9 cellular contexts compared by ENCODE assay signal in the genomic region with DNA sequence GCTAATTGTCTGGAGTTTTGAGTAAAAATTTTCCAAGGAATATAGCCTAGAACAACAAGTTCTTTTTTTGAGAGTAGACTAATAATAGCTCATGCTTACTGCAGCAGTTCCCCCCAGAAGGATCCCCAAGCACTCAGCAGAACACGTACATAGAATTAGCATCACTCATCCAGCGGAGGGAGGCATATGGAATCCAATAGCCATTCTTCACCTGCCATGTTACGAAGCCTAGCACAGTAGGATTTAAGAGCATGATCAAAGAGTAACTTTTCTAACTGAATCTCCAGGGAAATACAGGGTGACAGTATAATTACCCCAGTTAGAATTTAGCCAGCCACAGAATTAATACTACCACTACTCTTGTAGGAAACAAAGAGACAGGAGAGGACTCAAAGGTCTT.
"Had no signal": no experiment of that assay in that cellular context is flagged by ENCODE, and none has a peak within 500 bp of the region (broad histone marks: within the 10 kb centered on the region; RNA-seq: fewer than 3 reads in every experiment).

No MANE protein-coding gene starts in this region.

- ATAC-seq: GM23338, HCT116 had no signal

- H3K4me2 ChIP-seq: GM23338 had no signal

- H3K9me3 ChIP-seq: HAP-1 had no signal

- H3K36me3 ChIP-seq: HAP-1 had no signal

- H3K9ac ChIP-seq: GM23248 had no signal

- DNase-seq: GM23248, GOT3, H7, H9, HCEC 1CT, HFFc6 had no signal

- H2AFZ ChIP-seq: GM23248, GM23338 had no signal

- H3K27ac ChIP-seq: GM23248 had no signal

- H3K4me3 ChIP-seq: GM23248, GM23338, HAP-1 had no signal
